In genomic region chr7:34087892-34088891, GRCh38 we compare ENCODE assay signal across 8 cellular contexts.
A peak's percentile ranks its signal among the peaks of the same experiment; 100 is the strongest.
DNase-seq lines count a peak whose midpoint lies in the region; ATAC-seq and TF ChIP-seq lines count a peak whose summit lies in the region.

No MANE protein-coding gene starts in this region.

- H3K4me1 Mint-ChIP-seq in endodermal cell = no peaks in the 10 kb centered on the region
- no peaks in the 10 kb centered on the region for H3K4me1 Mint-ChIP-seq in activated CD4-positive, alpha-beta memory T cell treated with anti-CD3 and anti-CD28 coated beads for 36 hours (ENCODE audit: low read depth)

- no peaks in the 10 kb centered on the region for H3K27me3 Mint-ChIP-seq in endodermal cell (ENCODE audit: insufficient read depth)
- no peaks in the 10 kb centered on the region for H3K27me3 Mint-ChIP-seq in activated CD4-positive, alpha-beta memory T cell treated with anti-CD3 and anti-CD28 coated beads for 36 hours

- H3K27me3 ChIP-seq in heart right ventricle (no peaks in the 10 kb centered on the region), right atrium auricular region (no peaks in the 10 kb centered on the region), endodermal cell (ENCODE audit: control insufficient read depth, insufficient read depth, low read length, poor library complexity, severe bottlenecking) (no peaks in the 10 kb centered on the region)

- H3K4me1 ChIP-seq in heart right ventricle = peaks cover 0 to 16% (median 0%) of the 10 kb centered on the region in 9 donors
- no peaks in the 10 kb centered on the region for H3K4me1 ChIP-seq in right atrium auricular region
- no peaks in the 10 kb centered on the region for H3K4me1 ChIP-seq in endodermal cell (ENCODE audit: control insufficient read depth, insufficient read depth, low read length)

- no peak overlapping the region for H3K9ac ChIP-seq in endodermal cell (ENCODE audit: extremely low read depth, low read length, poor library complexity, severe bottlenecking)

- ATAC-seq in heart right ventricle (peak in 2 of 8 donors; percentile 42 to 57), GM18867 (IDR thresholded peaks at IDR 0.05; ENCODE audit: unreplicated experiment) (no peak)

- no peak overlapping the region for H3K4me3 Mint-ChIP-seq in endodermal cell
- no peak overlapping the region for H3K4me3 Mint-ChIP-seq in activated CD4-positive, alpha-beta memory T cell treated with anti-CD3 and anti-CD28 coated beads for 36 hours

- WGBS in heart right ventricle, 2 donors = 94% methylated on average over 10 of the region's 10 CpGs
- WGBS in endodermal cell (ENCODE audit: insufficient coverage in 1 of 2, insufficient read length in 1 of 2), 2 experiments = 91 to 95% methylated on average over 8 to 10 of the region's 10 CpGs

- peaks cover 16% of the 10 kb centered on the region for H3K9me3 Mint-ChIP-seq in endodermal cell
- no peaks in the 10 kb centered on the region for H3K9me3 Mint-ChIP-seq in activated CD4-positive, alpha-beta memory T cell treated with anti-CD3 and anti-CD28 coated beads for 36 hours

- H3K27ac ChIP-seq in heart right ventricle (no peak overlapping the region), right atrium auricular region (no peak overlapping the region), endodermal cell (ENCODE audit: low read depth, low read length) (no peak overlapping the region)

- TF ChIP-seq CTCF in heart right ventricle (IDR thresholded peaks at IDR 0.05) = peak in 8 of 9 donors; percentile 13 to 54 (median 41)
- TF ChIP-seq CTCF in right atrium auricular region (IDR thresholded peaks at IDR 0.05) = peak in 1 of 2 donors; percentile 56
- peak; percentile 91 for TF ChIP-seq CTCF in endodermal cell (conservative IDR thresholded peaks at IDR 0.05)

- peaks cover 68% of the 10 kb centered on the region for H3K36me3 Mint-ChIP-seq in endodermal cell (ENCODE audit: low read depth)
- no peaks in the 10 kb centered on the region for H3K36me3 Mint-ChIP-seq in activated CD4-positive, alpha-beta memory T cell treated with anti-CD3 and anti-CD28 coated beads for 36 hours

- DNase-seq in heart right ventricle = peak in 1 of 2 donors; percentile 19
- DNase-seq in right atrium auricular region (ENCODE audit: low spot score) = no peak
- DNase-seq in NCI-H2196 (lab: John Stamatoyannopoulos, UW; ENCODE audit: unreplicated experiment) = peak; percentile 26
- peak; percentile 91 for DNase-seq in endodermal cell
- DNase-seq in retina = peak; percentile 32
- no peak for DNase-seq in hepatic stellate cell (ENCODE audit: low spot score)
- no peak for DNase-seq in activated CD4-positive, alpha-beta memory T cell treated with anti-CD3 and anti-CD28 coated beads for 36 hours

- intact Hi-C loops in heart right ventricle (cut with DNase I) = no loop called here
- intact Hi-C loops in activated CD4-positive, alpha-beta memory T cell treated with anti-CD3 and anti-CD28 coated beads for 36 hours (cut with micrococcal nuclease) = no loop called here

- no peak overlapping the region for H3K27ac Mint-ChIP-seq in endodermal cell
- no peak overlapping the region for H3K27ac Mint-ChIP-seq in activated CD4-positive, alpha-beta memory T cell treated with anti-CD3 and anti-CD28 coated beads for 36 hours

- POLR2A ChIA-PET in activated CD4-positive, alpha-beta memory T cell treated with anti-CD3 and anti-CD28 coated beads for 36 hours (lab: Charles Lee) = no interaction called here

- CTCF ChIA-PET in activated CD4-positive, alpha-beta memory T cell treated with anti-CD3 and anti-CD28 coated beads for 36 hours (lab: Charles Lee) = interaction anchor here (0.9 to 1.2 kb wide), 3 partner anchors 14 to 902 kb away, joined by 3 read pairs; no protein-coding TSS in a partner anchor

- no peak overlapping the region for H3K4me3 ChIP-seq in heart right ventricle
- H3K4me3 ChIP-seq in right atrium auricular region = no peak overlapping the region
- no peak overlapping the region for H3K4me3 ChIP-seq in endodermal cell (ENCODE audit: low read length)

- H3K9me3 ChIP-seq in heart right ventricle (peaks cover 0 to 11% (median 0%) of the 10 kb centered on the region in 11 donors), right atrium auricular region (no peaks in the 10 kb centered on the region), endodermal cell (ENCODE audit: control insufficient read depth, low read length) (peaks cover 5% of the 10 kb centered on the region)

- H3K36me3 ChIP-seq in heart right ventricle (no peaks in the 10 kb centered on the region), right atrium auricular region (no peaks in the 10 kb centered on the region), endodermal cell (ENCODE audit: control insufficient read depth, insufficient read depth, low read length) (no peaks in the 10 kb centered on the region)

Comparison
In these comparisons a context has a peak if more than half of its experiments do, and no peak if none do; other contexts are left out.
1. DNase-seq: peak in NCI-H2196 (single experiment), endodermal cell (single experiment) and retina (single experiment); none in right atrium auricular region (single experiment), hepatic stellate cell (single experiment) and activated CD4-positive, alpha-beta memory T cell treated with anti-CD3 and anti-CD28 coated beads for 36 hours (single experiment).